ENCODE assay signal across 14 cellular contexts in the genomic region with DNA sequence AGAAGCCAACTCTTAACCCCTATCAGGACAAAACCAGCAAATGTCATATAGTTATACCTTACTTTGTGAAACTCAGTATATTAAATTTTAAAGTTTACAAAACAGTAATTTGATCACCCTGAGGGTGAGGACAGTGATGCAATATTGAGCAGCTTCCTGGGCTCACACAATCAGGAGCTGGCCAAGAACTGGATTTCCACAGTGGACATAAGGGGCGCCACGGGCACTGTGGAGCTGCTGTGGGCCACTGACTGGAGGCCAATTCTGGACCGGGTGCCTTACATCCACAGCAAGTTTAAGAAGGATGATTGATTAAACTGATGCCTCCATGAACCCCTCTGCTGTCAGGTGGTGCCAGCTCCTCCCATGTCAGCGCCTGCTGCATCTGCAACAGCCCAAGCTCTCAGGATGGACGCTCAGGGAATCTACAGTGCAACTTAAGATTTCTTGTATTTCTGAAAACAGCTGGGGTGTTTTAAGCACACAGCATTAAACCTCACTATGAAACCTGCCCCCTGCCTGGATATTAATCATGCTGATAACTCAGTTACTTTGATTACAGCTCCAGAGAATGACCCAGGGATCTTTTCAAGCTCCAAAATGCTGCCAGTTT. TPM values are rescaled to one million over a fixed set of nuclear protein-coding genes. Genes with fewer than 3 reads are reported as not detected.
DNase-seq lines count a peak whose midpoint lies in the region; ATAC-seq and TF ChIP-seq lines count a peak whose summit lies in the region.
"Had no signal": no experiment of that assay in that cellular context is flagged by ENCODE, and none has a peak within 500 bp of the region (broad histone marks: within the 10 kb centered on the region; RNA-seq: fewer than 3 reads in every experiment).

No MANE protein-coding gene starts in this region.

- no peak overlapping the region for H3K4me3 Mint-ChIP-seq in activated CD8-positive, alpha-beta memory T cell treated with anti-CD3 and anti-CD28 coated beads, Interleukin-2, amount 10 ng/mL, durations not matched to agents 7 days and 5 days
- H3K4me3 Mint-ChIP-seq: activated T-helper 1 cell treated with anti-CD3 and anti-CD28 coated beads, Interleukin-12 subunit alpha, Interleukin-12 subunit beta, Interleukin-2, Interleukin-4 antibody, amounts not matched to agents 30 ng/mL and 10 ng/mL and 1 ng/mL, durations not matched to agents 14 hours and 24 hours and 36 hours had no signal

- H3K4me3 ChIP-seq in osteoblast (ENCODE audit: insufficient read depth, low read length), result peak overlapping the region; percentile 38
- H3K4me3 ChIP-seq: adrenal gland had no signal

- no peak overlapping the region for H3K27ac Mint-ChIP-seq in activated CD8-positive, alpha-beta memory T cell treated with anti-CD3 and anti-CD28 coated beads, Interleukin-2, amount 10 ng/mL, durations not matched to agents 7 days and 5 days
- H3K27ac Mint-ChIP-seq: activated T-helper 1 cell treated with anti-CD3 and anti-CD28 coated beads, Interleukin-12 subunit alpha, Interleukin-12 subunit beta, Interleukin-2, Interleukin-4 antibody, amounts not matched to agents 30 ng/mL and 10 ng/mL and 1 ng/mL, durations not matched to agents 14 hours and 24 hours and 36 hours had no signal

- no peaks in the 10 kb centered on the region for H3K27me3 Mint-ChIP-seq in activated CD8-positive, alpha-beta memory T cell treated with anti-CD3 and anti-CD28 coated beads, Interleukin-2, amount 10 ng/mL, durations not matched to agents 7 days and 5 days

- CTCF ChIA-PET in activated CD8-positive, alpha-beta memory T cell treated with anti-CD3 and anti-CD28 coated beads, Interleukin-2, amount 10 ng/mL, durations not matched to agents 7 days and 5 days (lab: Charles Lee), result interaction anchor here (1.2 kb wide), 1 partner anchor 16 kb away, joined by 4 read pairs; no protein-coding TSS in a partner anchor

- H3K4me1 Mint-ChIP-seq in activated CD8-positive, alpha-beta memory T cell treated with anti-CD3 and anti-CD28 coated beads, Interleukin-2, amount 10 ng/mL, durations not matched to agents 7 days and 5 days, result peaks cover 11% of the 10 kb centered on the region

- H4K20me1 ChIP-seq in osteoblast (ENCODE audit: insufficient read depth, low read length), result peaks cover 49% of the 10 kb centered on the region

- no peaks in the 10 kb centered on the region for H3K9me3 ChIP-seq in osteoblast (ENCODE audit: low read depth, low read length)
- H3K9me3 ChIP-seq: adrenal gland had no signal

- peaks cover 16% of the 10 kb centered on the region for H3K36me3 ChIP-seq in osteoblast (ENCODE audit: insufficient read depth, low read length)
- H3K36me3 ChIP-seq: adrenal gland had no signal

- TF ChIP-seq CTCF in osteoblast (IDR thresholded peaks at IDR 0.05; ENCODE audit: extremely low read depth, low read depth, low read length), result no peak

- peak; percentile 43 for DNase-seq in EH (ENCODE audit: low read depth)
- peak; percentile 47 for DNase-seq in NCI-H82 (lab: John Stamatoyannopoulos, UW)
- no peak for DNase-seq in epithelial cell of prostate (ENCODE audit: low read depth, low spot score)
- DNase-seq in osteoblast (ENCODE audit: insufficient read length, low spot score, missing footprints), result peak; percentile 77
- DNase-seq in activated CD8-positive, alpha-beta memory T cell treated with anti-CD3 and anti-CD28 coated beads, Interleukin-2, amount 10 ng/mL, durations not matched to agents 7 days and 5 days, result no peak
- no peak for DNase-seq in SHP77 treated with DMSO at 0.1 percent for 48 hours (lab: John Stamatoyannopoulos, UW)
- DNase-seq: activated CD4-positive, alpha-beta T cell treated with anti-CD3 and anti-CD28 coated beads, Interleukin-2, amount 50 U/mL, for 4 hours; DMS53; NCI-H1930; NCI-H69 had no signal

- H3K27ac ChIP-seq in epithelial cell of prostate (peak overlapping the region; percentile 22), osteoblast (ENCODE audit: low read depth, low read length) (peak overlapping the region; percentile 3)
- H3K27ac ChIP-seq: adrenal gland had no signal

- no peaks in the 10 kb centered on the region for H3K9me3 Mint-ChIP-seq in activated CD8-positive, alpha-beta memory T cell treated with anti-CD3 and anti-CD28 coated beads, Interleukin-2, amount 10 ng/mL, durations not matched to agents 7 days and 5 days (ENCODE audit: low read depth)
- H3K9me3 Mint-ChIP-seq: activated T-helper 1 cell treated with anti-CD3 and anti-CD28 coated beads, Interleukin-12 subunit alpha, Interleukin-12 subunit beta, Interleukin-2, Interleukin-4 antibody, amounts not matched to agents 30 ng/mL and 10 ng/mL and 1 ng/mL, durations not matched to agents 14 hours and 24 hours and 36 hours had no signal

- no peak for ATAC-seq in activated CD8-positive, alpha-beta memory T cell treated with anti-CD3 and anti-CD28 coated beads, Interleukin-2, amount 10 ng/mL, durations not matched to agents 7 days and 5 days
- no peak for ATAC-seq in GM19023 (IDR thresholded peaks at IDR 0.05; ENCODE audit: unreplicated experiment)
- no peak for ATAC-seq in GM21360 (IDR thresholded peaks at IDR 0.05; ENCODE audit: unreplicated experiment)

- H3K4me1 ChIP-seq in osteoblast (ENCODE audit: insufficient read depth, low read length), result peaks cover 25% of the 10 kb centered on the region

- H2AFZ ChIP-seq in osteoblast (ENCODE audit: low read length), result no peak overlapping the region

- H3K27me3 ChIP-seq in osteoblast (ENCODE audit: insufficient read depth, low read length), result no peaks in the 10 kb centered on the region
- H3K27me3 ChIP-seq: adrenal gland had no signal

- H3K4me2 ChIP-seq in osteoblast (ENCODE audit: insufficient read depth, low read length), result peak overlapping the region; percentile 18

- peaks cover 82% of the 10 kb centered on the region for H3K79me2 ChIP-seq in osteoblast (ENCODE audit: insufficient read depth, low read length)

- no peaks in the 10 kb centered on the region for H3K36me3 Mint-ChIP-seq in activated CD8-positive, alpha-beta memory T cell treated with anti-CD3 and anti-CD28 coated beads, Interleukin-2, amount 10 ng/mL, durations not matched to agents 7 days and 5 days

RNA-seq across cellular contexts. Expression of gene TOR3A, which starts 55.9 kb away (rescaled TPM):
- 34.2 and 44.2 TPM in 2 replicates for total RNA-seq in osteoblast
- total RNA-seq in activated CD8-positive, alpha-beta memory T cell treated with anti-CD3 and anti-CD28 coated beads, Interleukin-2, amount 10 ng/mL, durations not matched to agents 7 days and 5 days, result 10 to 100 TPM; 52.4 to 56.1 TPM

Comparison
In these comparisons a context has a peak if more than half of its experiments do, and no peak if none do; other contexts are left out.
1. DNase-seq: peak in EH (single experiment), NCI-H82 (single experiment) and osteoblast (single experiment); none in epithelial cell of prostate (single experiment), activated CD8-positive, alpha-beta memory T cell treated with anti-CD3 and anti-CD28 coated beads, Interleukin-2, amount 10 ng/mL, durations not matched to agents 7 days and 5 days (single experiment) and SHP77 treated with DMSO at 0.1 percent for 48 hours (single experiment).